1 cellular context compared by ENCODE assay signal in genomic region chr17:82035488-82035887, GRCh38.
TF ChIP-seq lines count a peak whose summit lies in the region.

No MANE protein-coding gene starts in this region.

TF ChIP-seq in HEK293, 187 proteins besides CTCF, POLR2A, EP300 and RAD21:
- TF ChIP-seq ZNF48 (tag by site-specific recombination; IDR thresholded peaks at IDR 0.05) = no peak
- TF ChIP-seq ZNF394 (tag by site-specific recombination; IDR thresholded peaks at IDR 0.05; ENCODE audit: borderline replicate concordance) = peak; percentile 48; the same call in 1 of the 2 replicates
- TF ChIP-seq ZNF2 (tag by site-specific recombination; IDR thresholded peaks at IDR 0.05) = no peak
- TF ChIP-seq ZNF175 (tag by site-specific recombination; IDR thresholded peaks at IDR 0.05) = no peak
- no peak for TF ChIP-seq RBAK (tag by site-specific recombination; IDR thresholded peaks at IDR 0.05)
- no peak for TF ChIP-seq ZBTB20 (tag by site-specific recombination; IDR thresholded peaks at IDR 0.05)
- peak; percentile 19; the same call in 1 of the 2 replicates for TF ChIP-seq ZBTB17 (tag by site-specific recombination; IDR thresholded peaks at IDR 0.05)
- no peak for TF ChIP-seq ZBTB21 (tag by site-specific recombination; IDR thresholded peaks at IDR 0.05)
- TF ChIP-seq ZNF112 (tag by site-specific recombination; IDR thresholded peaks at IDR 0.05) = no peak
- TF ChIP-seq PRDM6 (tag by site-specific recombination; IDR thresholded peaks at IDR 0.05) = no peak
- peak; percentile 95 for TF ChIP-seq PRDM10 (tag by site-specific recombination; IDR thresholded peaks at IDR 0.05)
- no peak for TF ChIP-seq ZSCAN16 (tag by site-specific recombination; IDR thresholded peaks at IDR 0.05)
- TF ChIP-seq PBX3 (CRISPR knock-in tag; IDR thresholded peaks at IDR 0.05) = no peak
- TF ChIP-seq ZNF274 (IDR thresholded peaks at IDR 0.05; ENCODE audit: low read length) = no peak
- no peak for TF ChIP-seq ZNF274 (tag by site-specific recombination; IDR thresholded peaks at IDR 0.05; ENCODE audit: borderline replicate concordance)
- TF ChIP-seq ZNF416 (tag by site-specific recombination; IDR thresholded peaks at IDR 0.05) = no peak
- TF ChIP-seq KLF17 (tag by site-specific recombination; IDR thresholded peaks at IDR 0.05) = no peak
- TF ChIP-seq ZNF776 (tag by site-specific recombination; IDR thresholded peaks at IDR 0.05; ENCODE audit: borderline replicate concordance) = no peak
- TF ChIP-seq ZNF510 (tag by site-specific recombination; IDR thresholded peaks at IDR 0.05; ENCODE audit: insufficient replicate concordance) = no peak
- TF ChIP-seq ZNF23 (tag by site-specific recombination; IDR thresholded peaks at IDR 0.05; ENCODE audit: borderline replicate concordance) = no peak
- TF ChIP-seq BCL6B (tag by site-specific recombination; IDR thresholded peaks at IDR 0.05) = no peak
- no peak for TF ChIP-seq KLF8 (tag by site-specific recombination; IDR thresholded peaks at IDR 0.05)
- TF ChIP-seq ZNF132 (tag by site-specific recombination; IDR thresholded peaks at IDR 0.05; ENCODE audit: borderline replicate concordance) = no peak
- TF ChIP-seq ZNF626 (tag by site-specific recombination; IDR thresholded peaks at IDR 0.05) = no peak
- no peak for TF ChIP-seq ZNF391 (tag by site-specific recombination; IDR thresholded peaks at IDR 0.05; ENCODE audit: borderline replicate concordance, low read depth)
- TF ChIP-seq ZNF311 (tag by site-specific recombination; IDR thresholded peaks at IDR 0.05; ENCODE audit: borderline replicate concordance) = no peak
- TF ChIP-seq ZNF302 (tag by site-specific recombination; IDR thresholded peaks at IDR 0.05; ENCODE audit: low read depth) = no peak
- TF ChIP-seq GFI1B (tag by site-specific recombination; IDR thresholded peaks at IDR 0.05) = no peak
- no peak; the same call in 1 of the 2 replicates for TF ChIP-seq ZEB2 (tag by site-specific recombination; IDR thresholded peaks at IDR 0.05)
- no peak for TF ChIP-seq GLI4 (tag by site-specific recombination; IDR thresholded peaks at IDR 0.05)
- 0 out of 2 replicates have a peak, but pooled peaks have one; percentile 13 for TF ChIP-seq ZNF600 (tag by site-specific recombination; IDR thresholded peaks at IDR 0.05)
